ENCODE assay signal across 24 cellular contexts in the genomic region with DNA sequence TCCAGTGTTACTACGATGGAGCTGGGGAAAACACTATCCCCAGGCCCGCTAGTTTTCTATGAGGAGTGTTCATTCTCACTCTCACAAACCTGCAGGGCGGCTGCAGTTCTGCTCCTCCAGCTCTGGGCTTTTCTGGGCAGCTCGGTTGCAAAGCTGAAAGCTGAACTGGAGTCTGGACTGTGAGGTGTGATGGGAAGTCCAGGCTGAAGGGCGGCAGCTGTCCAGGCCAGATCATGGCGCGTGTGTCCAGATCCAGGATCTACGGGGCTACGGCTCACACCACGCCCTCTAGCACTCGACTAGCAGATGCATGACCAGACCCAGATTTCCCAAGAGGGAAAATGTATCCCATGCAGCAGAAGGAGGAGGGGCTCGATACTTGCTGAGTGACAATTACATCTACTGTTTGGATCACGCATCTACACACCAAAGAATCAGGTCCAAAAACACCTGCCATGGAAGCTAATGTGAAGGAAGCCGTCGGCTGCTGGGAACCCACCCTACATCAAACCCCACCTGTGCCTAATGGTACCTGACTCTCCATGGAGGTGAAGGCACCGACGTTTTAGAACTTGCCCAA.
A peak's percentile ranks its signal among the peaks of the same experiment; 100 is the strongest.
DNase-seq lines count a peak whose midpoint lies in the region; ATAC-seq and TF ChIP-seq lines count a peak whose summit lies in the region.
"Had no signal": no experiment of that assay in that cellular context is flagged by ENCODE, and none has a peak within 500 bp of the region (broad histone marks: within the 10 kb centered on the region; RNA-seq: fewer than 3 reads in every experiment).

No MANE protein-coding gene starts in this region.

- H3K27ac ChIP-seq in spleen = no peak overlapping the region
- H3K27ac ChIP-seq in stomach = no peak overlapping the region
- H3K27ac ChIP-seq in thyroid gland = no peak overlapping the region
- H3K27ac ChIP-seq: A549; BLaER1 treated with 17β-estradiol and CSF1 and Interleukin-3, amounts not matched to agents 10 nM and 100 nM; HL-60; KMS-11; SJCRH30 had no signal

- 73 to 87% (median 84%) methylated on average over 17 of the region's 17 CpGs for WGBS in spleen, 5 donors
- WGBS in stomach, 5 donors = 71 to 83% (median 81%) methylated on average over 17 of the region's 17 CpGs
- WGBS in thyroid gland, 2 donors = 72 to 78% methylated on average over 17 of the region's 17 CpGs

- H3K4me3 ChIP-seq in spleen (no peak overlapping the region), stomach (no peak overlapping the region), thyroid gland (replicated peaks in 1 of 3) (no peak overlapping the region)
- H3K4me3 ChIP-seq: A549; BLaER1 treated with 17β-estradiol and CSF1 and Interleukin-3, amounts not matched to agents 10 nM and 100 nM; SJCRH30 had no signal

- TF ChIP-seq POLR2A in spleen (IDR thresholded peaks at IDR 0.05) (no peak), stomach (IDR thresholded peaks at IDR 0.05) (no peak), thyroid gland (IDR thresholded peaks at IDR 0.05) (no peak)

- no peak for TF ChIP-seq EP300 in stomach (IDR thresholded peaks at IDR 0.05)

- no peaks in the 10 kb centered on the region for H3K4me1 ChIP-seq in spleen
- no peaks in the 10 kb centered on the region for H3K4me1 ChIP-seq in stomach
- H3K4me1 ChIP-seq in thyroid gland = no peaks in the 10 kb centered on the region
- H3K4me1 ChIP-seq: A549, SJCRH30 had no signal

- DNase-seq in NCI-H2171 (lab: John Stamatoyannopoulos, UW) = peak; percentile 21
- peak; percentile 24 for DNase-seq in NCI-H510A treated with DMSO at 0.1 percent for 48 hours (lab: John Stamatoyannopoulos, UW)
- DNase-seq in islet precursor cell = peak; percentile 26
- peak; percentile 13 for DNase-seq in spleen
- no peak for DNase-seq in stomach
- no peak for DNase-seq in thyroid gland
- DNase-seq: AML-193; DMS53; GOT3; MM.1S; NCI-H1048; NCI-H1694; NCI-H2029 treated with DMSO at 0.1 percent for 48 hours; NCI-H345; NCI-H526; NCI-H82; NK-92 treated with Interleukin-12 subunit alpha and Interleukin-12 subunit beta, amount 100 ng/mL, for 24 hours; PC-3; SJCRH30 had no signal

- H3K9me3 ChIP-seq in spleen = no peaks in the 10 kb centered on the region
- no peaks in the 10 kb centered on the region for H3K9me3 ChIP-seq in stomach
- H3K9me3 ChIP-seq in thyroid gland = no peaks in the 10 kb centered on the region
- H3K9me3 ChIP-seq: A549; BLaER1 treated with 17β-estradiol and CSF1 and Interleukin-3, amounts not matched to agents 10 nM and 100 nM; SJCRH30 had no signal

- H3K36me3 ChIP-seq in spleen = no peaks in the 10 kb centered on the region
- no peaks in the 10 kb centered on the region for H3K36me3 ChIP-seq in stomach
- H3K36me3 ChIP-seq in thyroid gland = no peaks in the 10 kb centered on the region
- H3K36me3 ChIP-seq: BLaER1 treated with 17β-estradiol and CSF1 and Interleukin-3, amounts not matched to agents 10 nM and 100 nM; SJCRH30 had no signal

- intact Hi-C loops in spleen (cut with DNase I; ENCODE audit: low total_unique reads) (no loop called here), stomach (cut with DNase I; ENCODE audit: low total_unique reads) (no loop called here), thyroid gland (cut with DNase I) (no loop called here)

- ATAC-seq in GM18517 (IDR thresholded peaks at IDR 0.05; ENCODE audit: unreplicated experiment) = no peak
- ATAC-seq: A549, PC-3 had no signal

- H3K27me3 ChIP-seq in spleen (replicated peaks in 1 of 7) = peaks cover 0 to 55% (median 10%) of the 10 kb centered on the region in 7 donors
- H3K27me3 ChIP-seq in stomach = peaks cover 0 to 61% (median 7%) of the 10 kb centered on the region in 3 donors
- no peaks in the 10 kb centered on the region for H3K27me3 ChIP-seq in thyroid gland

- TF ChIP-seq CTCF in spleen (IDR thresholded peaks at IDR 0.05 in 8 of 11, conservative IDR thresholded peaks at IDR 0.05 in 3 of 11) (no peak), stomach (IDR thresholded peaks at IDR 0.05) (no peak), thyroid gland (IDR thresholded peaks at IDR 0.05) (no peak)

Comparison
In these comparisons a context has a peak if more than half of its experiments do, and no peak if none do; other contexts are left out.
1. DNase-seq: peak in NCI-H2171 (single experiment), NCI-H510A treated with DMSO at 0.1 percent for 48 hours (single experiment), islet precursor cell (single experiment) and spleen (single experiment); none in stomach (single experiment) and thyroid gland (0 of 2).